In the genomic region with DNA sequence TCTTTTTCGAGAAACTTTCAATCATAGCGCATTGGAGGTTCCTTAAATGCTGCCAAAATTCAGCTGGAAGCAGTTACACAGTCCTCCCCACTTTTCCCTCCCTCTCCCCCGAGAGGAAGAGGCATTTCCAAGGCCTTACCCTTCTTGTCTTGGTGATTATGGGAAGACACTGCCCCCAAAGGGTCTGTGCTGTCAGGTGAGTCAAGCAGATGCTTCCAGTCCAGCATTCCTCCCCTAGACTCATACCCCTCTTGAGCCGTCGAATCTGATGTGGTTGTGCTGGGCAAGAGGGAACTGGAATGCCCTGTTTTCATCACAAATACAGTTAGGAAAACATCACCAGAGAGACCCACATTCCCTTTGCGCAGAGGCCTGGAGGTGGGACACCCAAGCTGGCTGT, we compare ENCODE assay signal across 14 cellular contexts.
"Had no signal": no experiment of that assay in that cellular context is flagged by ENCODE, and none has a peak within 500 bp of the region (broad histone marks: within the 10 kb centered on the region; RNA-seq: fewer than 3 reads in every experiment).

No MANE protein-coding gene starts in this region.

- ATAC-seq: esophagus mucosa; gastroesophageal sphincter; left colon; naive thymus-derived CD4-positive, alpha-beta T cell had no signal

- H3K36me3 ChIP-seq: right atrium auricular region, thoracic aorta had no signal

- H3K4me1 ChIP-seq: gastroesophageal sphincter, right atrium auricular region had no signal

- FAIRE-seq: endometrium had no signal

- H3K9me3 ChIP-seq: thoracic aorta had no signal

- H3K4me3 ChIP-seq: coronary artery, gastroesophageal sphincter, right atrium auricular region, smooth muscle cell, thoracic aorta had no signal

- H3K27ac ChIP-seq: gastroesophageal sphincter, right atrium auricular region, thoracic aorta had no signal

- DNase-seq: effector CD8-positive, alpha-beta T cell; left colon; left ventricle myocardium superior; naive thymus-derived CD4-positive, alpha-beta T cell; stimulated activated CD4-positive, alpha-beta T cell treated with anti-CD3 and anti-CD28 coated beads, Interleukin-2, amount 100 ng/mL, for 48 hours; stimulated activated naive CD4-positive, alpha-beta T cell treated with Interleukin-2 at 50 U/mL for 16 hours; trophoblast cell had no signal

- H3K27me3 Mint-ChIP-seq: naive thymus-derived CD4-positive, alpha-beta T cell had no signal

- H3K4me2 ChIP-seq: smooth muscle cell had no signal

- H3K27me3 ChIP-seq: gastroesophageal sphincter, right atrium auricular region had no signal

- H3K4me3 Mint-ChIP-seq: naive thymus-derived CD4-positive, alpha-beta T cell had no signal
